In the genomic region with DNA sequence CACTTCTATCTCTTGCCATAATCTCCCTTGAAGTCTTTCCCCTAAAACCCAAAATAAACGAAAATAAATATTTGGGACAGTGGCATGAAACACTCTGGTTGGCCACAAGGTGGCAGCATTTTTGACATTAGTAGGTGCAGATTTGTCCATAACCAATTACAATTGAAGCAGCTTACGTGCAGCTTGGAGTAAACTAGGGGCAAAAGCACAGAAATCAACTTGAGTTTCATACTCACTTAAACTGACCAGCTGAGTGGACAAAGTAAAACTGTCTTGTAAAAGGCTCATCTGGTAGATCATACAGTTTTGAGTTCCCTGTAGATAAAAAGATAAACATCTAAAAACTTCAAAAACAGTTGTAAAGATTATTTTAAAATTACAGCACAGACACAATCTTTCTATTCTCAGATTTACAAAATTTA, we compare ENCODE assay signal across 2 cellular contexts.
A peak's percentile ranks its signal among the peaks of the same experiment; 100 is the strongest.
TF ChIP-seq lines count a peak whose summit lies in the region.

No MANE protein-coding gene starts in this region.

TF ChIP-seq in SK-N-SH treated with all-trans-retinoic acid at 6 μM for 48 hours, 23 proteins besides CTCF, POLR2A, EP300 and RAD21 (continued from another document):
- TF ChIP-seq, protein P1, sequence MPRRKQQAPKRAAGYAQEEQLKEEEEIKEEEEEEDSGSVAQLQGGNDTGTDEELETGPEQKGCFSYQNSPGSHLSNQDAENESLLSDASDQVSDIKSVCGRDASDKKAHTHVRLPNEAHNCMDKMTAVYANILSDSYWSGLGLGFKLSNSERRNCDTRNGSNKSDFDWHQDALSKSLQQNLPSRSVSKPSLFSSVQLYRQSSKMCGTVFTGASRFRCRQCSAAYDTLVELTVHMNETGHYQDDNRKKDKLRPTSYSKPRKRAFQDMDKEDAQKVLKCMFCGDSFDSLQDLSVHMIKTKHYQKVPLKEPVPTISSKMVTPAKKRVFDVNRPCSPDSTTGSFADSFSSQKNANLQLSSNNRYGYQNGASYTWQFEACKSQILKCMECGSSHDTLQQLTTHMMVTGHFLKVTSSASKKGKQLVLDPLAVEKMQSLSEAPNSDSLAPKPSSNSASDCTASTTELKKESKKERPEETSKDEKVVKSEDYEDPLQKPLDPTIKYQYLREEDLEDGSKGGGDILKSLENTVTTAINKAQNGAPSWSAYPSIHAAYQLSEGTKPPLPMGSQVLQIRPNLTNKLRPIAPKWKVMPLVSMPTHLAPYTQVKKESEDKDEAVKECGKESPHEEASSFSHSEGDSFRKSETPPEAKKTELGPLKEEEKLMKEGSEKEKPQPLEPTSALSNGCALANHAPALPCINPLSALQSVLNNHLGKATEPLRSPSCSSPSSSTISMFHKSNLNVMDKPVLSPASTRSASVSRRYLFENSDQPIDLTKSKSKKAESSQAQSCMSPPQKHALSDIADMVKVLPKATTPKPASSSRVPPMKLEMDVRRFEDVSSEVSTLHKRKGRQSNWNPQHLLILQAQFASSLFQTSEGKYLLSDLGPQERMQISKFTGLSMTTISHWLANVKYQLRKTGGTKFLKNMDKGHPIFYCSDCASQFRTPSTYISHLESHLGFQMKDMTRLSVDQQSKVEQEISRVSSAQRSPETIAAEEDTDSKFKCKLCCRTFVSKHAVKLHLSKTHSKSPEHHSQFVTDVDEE (CRISPR knock-in tag; IDR thresholded peaks at IDR 0.05) = no peak
- TF ChIP-seq TCF4 (CRISPR knock-in tag; IDR thresholded peaks at IDR 0.05; ENCODE audit: borderline replicate concordance) (no peak), ISL1 (CRISPR knock-in tag; IDR thresholded peaks at IDR 0.05) (no peak), CSRNP3 (CRISPR knock-in tag; IDR thresholded peaks at IDR 0.05) (no peak)

TF ChIP-seq in K562, 482 proteins besides CTCF, POLR2A, EP300 and RAD21 (continued from another document and continues in another):
- TF ChIP-seq, protein P2, sequence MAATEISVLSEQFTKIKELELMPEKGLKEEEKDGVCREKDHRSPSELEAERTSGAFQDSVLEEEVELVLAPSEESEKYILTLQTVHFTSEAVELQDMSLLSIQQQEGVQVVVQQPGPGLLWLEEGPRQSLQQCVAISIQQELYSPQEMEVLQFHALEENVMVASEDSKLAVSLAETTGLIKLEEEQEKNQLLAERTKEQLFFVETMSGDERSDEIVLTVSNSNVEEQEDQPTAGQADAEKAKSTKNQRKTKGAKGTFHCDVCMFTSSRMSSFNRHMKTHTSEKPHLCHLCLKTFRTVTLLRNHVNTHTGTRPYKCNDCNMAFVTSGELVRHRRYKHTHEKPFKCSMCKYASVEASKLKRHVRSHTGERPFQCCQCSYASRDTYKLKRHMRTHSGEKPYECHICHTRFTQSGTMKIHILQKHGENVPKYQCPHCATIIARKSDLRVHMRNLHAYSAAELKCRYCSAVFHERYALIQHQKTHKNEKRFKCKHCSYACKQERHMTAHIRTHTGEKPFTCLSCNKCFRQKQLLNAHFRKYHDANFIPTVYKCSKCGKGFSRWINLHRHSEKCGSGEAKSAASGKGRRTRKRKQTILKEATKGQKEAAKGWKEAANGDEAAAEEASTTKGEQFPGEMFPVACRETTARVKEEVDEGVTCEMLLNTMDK (IDR thresholded peaks at IDR 0.05; ENCODE audit: borderline replicate concordance, insufficient read depth, low read depth, low read length, poor library complexity, severe bottlenecking) = peak; percentile 20
- TF ChIP-seq HNRNPUL1 (IDR thresholded peaks at IDR 0.05; ENCODE audit: low read length) (no peak), RBM39 (optimal IDR thresholded peaks at IDR 0.05; ENCODE audit: low read depth, low read length) (no peak), ZNF134 (CRISPR knock-in tag; conservative IDR thresholded peaks at IDR 0.05) (no peak), L3MBTL2 (IDR thresholded peaks at IDR 0.05) (0 out of 2 replicates have a peak, but pooled peaks have one; percentile 29), CBX1 (IDR thresholded peaks at IDR 0.05; ENCODE audit: low read depth) (no peak), HMGN3 (IDR thresholded peaks at IDR 0.05; ENCODE audit: borderline replicate concordance, extremely low read depth, insufficient read length, low read depth, low read length) (no peak), SOX6 (IDR thresholded peaks at IDR 0.05) (0 out of 2 replicates have a peak, but pooled peaks have one; percentile 23), ZNF146 (CRISPR knock-in tag; IDR thresholded peaks at IDR 0.05; ENCODE audit: unreplicated experiment) (no peak), STAG1 (CRISPR knock-in tag; IDR thresholded peaks at IDR 0.05; ENCODE audit: borderline replicate concordance) (no peak), SMAD1 (IDR thresholded peaks at IDR 0.05; ENCODE audit: low read depth, low read length, partially characterized antibody) (no peak), TSC22D4 (tag; IDR thresholded peaks at IDR 0.05) (no peak), RBBP5 (IDR thresholded peaks at IDR 0.05; ENCODE audit: borderline replicate concordance, insufficient read depth, low read length, poor library complexity, severe bottlenecking) (no peak), FOXP1 (CRISPR knock-in tag; IDR thresholded peaks at IDR 0.05) (no peak), CBX2 (IDR thresholded peaks at IDR 0.05; ENCODE audit: insufficient read depth, low read length, poor library complexity, severe bottlenecking) (no peak), MAFK (IDR thresholded peaks at IDR 0.05; ENCODE audit: low read length) (no peak), RNF2 (IDR thresholded peaks at IDR 0.05) (no peak), MCM7 (IDR thresholded peaks at IDR 0.05) (no peak), GATAD2A (IDR thresholded peaks at IDR 0.05) (no peak), E2F1 (CRISPR knock-in tag; IDR thresholded peaks at IDR 0.05) (no peak), ZNF766 (CRISPR knock-in tag; conservative IDR thresholded peaks at IDR 0.05) (no peak), ZKSCAN1 (IDR thresholded peaks at IDR 0.05; ENCODE audit: low read depth, low read length) (peak; percentile 67), DMBX1 (CRISPR knock-in tag; IDR thresholded peaks at IDR 0.05; ENCODE audit: borderline replicate concordance) (no peak), FOXK1 (CRISPR knock-in tag; IDR thresholded peaks at IDR 0.05; ENCODE audit: borderline replicate concordance) (no peak), ZNF12 (CRISPR knock-in tag; IDR thresholded peaks at IDR 0.05) (no peak), ZZZ3 (IDR thresholded peaks at IDR 0.05) (0 out of 2 replicates have a peak, but pooled peaks have one; percentile 34), FOXM1 (IDR thresholded peaks at IDR 0.05; ENCODE audit: low read depth) (no peak), FOXM1 (CRISPR knock-in tag; IDR thresholded peaks at IDR 0.05; ENCODE audit: low read depth) (no peak), MEF2A (IDR thresholded peaks at IDR 0.05; ENCODE audit: control insufficient read depth, low read depth, low read length) (no peak), FOXK2 (conservative IDR thresholded peaks at IDR 0.05 in 1 of 2, IDR thresholded peaks at IDR 0.05 in 1 of 2; ENCODE audit: low read depth in 2 of 2) (0 out of 4 replicates have a peak, but pooled peaks of 1 of the 2 experiments have one; percentile 26), ZBTB7A (IDR thresholded peaks at IDR 0.05; ENCODE audit: borderline replicate concordance, control insufficient read depth, low read depth, low read length) (no peak), ZBTB49 (CRISPR knock-in tag; IDR thresholded peaks at IDR 0.05; ENCODE audit: borderline replicate concordance) (no peak), SRSF7 (optimal IDR thresholded peaks at IDR 0.05; ENCODE audit: low read depth, low read length) (no peak), NR2C1 (IDR thresholded peaks at IDR 0.05) (no peak), NR2C1 (tag; IDR thresholded peaks at IDR 0.05) (no peak), ZNF282 (CRISPR knock-in tag; IDR thresholded peaks at IDR 0.05) (no peak)
- TF ChIP-seq, protein P3, sequence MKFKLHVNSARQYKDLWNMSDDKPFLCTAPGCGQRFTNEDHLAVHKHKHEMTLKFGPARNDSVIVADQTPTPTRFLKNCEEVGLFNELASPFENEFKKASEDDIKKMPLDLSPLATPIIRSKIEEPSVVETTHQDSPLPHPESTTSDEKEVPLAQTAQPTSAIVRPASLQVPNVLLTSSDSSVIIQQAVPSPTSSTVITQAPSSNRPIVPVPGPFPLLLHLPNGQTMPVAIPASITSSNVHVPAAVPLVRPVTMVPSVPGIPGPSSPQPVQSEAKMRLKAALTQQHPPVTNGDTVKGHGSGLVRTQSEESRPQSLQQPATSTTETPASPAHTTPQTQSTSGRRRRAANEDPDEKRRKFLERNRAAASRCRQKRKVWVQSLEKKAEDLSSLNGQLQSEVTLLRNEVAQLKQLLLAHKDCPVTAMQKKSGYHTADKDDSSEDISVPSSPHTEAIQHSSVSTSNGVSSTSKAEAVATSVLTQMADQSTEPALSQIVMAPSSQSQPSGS (CRISPR knock-in tag; IDR thresholded peaks at IDR 0.05) = no peak
- TF ChIP-seq, protein P4, sequence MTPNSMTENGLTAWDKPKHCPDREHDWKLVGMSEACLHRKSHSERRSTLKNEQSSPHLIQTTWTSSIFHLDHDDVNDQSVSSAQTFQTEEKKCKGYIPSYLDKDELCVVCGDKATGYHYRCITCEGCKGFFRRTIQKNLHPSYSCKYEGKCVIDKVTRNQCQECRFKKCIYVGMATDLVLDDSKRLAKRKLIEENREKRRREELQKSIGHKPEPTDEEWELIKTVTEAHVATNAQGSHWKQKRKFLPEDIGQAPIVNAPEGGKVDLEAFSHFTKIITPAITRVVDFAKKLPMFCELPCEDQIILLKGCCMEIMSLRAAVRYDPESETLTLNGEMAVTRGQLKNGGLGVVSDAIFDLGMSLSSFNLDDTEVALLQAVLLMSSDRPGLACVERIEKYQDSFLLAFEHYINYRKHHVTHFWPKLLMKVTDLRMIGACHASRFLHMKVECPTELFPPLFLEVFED (CRISPR knock-in tag; conservative IDR thresholded peaks at IDR 0.05) = no peak
- TF ChIP-seq, protein P5, sequence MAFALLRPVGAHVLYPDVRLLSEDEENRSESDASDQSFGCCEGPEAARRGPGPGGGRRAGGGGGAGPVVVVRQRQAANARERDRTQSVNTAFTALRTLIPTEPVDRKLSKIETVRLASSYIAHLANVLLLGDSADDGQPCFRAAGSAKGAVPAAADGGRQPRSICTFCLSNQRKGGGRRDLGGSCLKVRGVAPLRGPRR (CRISPR knock-in tag; IDR thresholded peaks at IDR 0.05) = no peak
- TF ChIP-seq, protein P6, sequence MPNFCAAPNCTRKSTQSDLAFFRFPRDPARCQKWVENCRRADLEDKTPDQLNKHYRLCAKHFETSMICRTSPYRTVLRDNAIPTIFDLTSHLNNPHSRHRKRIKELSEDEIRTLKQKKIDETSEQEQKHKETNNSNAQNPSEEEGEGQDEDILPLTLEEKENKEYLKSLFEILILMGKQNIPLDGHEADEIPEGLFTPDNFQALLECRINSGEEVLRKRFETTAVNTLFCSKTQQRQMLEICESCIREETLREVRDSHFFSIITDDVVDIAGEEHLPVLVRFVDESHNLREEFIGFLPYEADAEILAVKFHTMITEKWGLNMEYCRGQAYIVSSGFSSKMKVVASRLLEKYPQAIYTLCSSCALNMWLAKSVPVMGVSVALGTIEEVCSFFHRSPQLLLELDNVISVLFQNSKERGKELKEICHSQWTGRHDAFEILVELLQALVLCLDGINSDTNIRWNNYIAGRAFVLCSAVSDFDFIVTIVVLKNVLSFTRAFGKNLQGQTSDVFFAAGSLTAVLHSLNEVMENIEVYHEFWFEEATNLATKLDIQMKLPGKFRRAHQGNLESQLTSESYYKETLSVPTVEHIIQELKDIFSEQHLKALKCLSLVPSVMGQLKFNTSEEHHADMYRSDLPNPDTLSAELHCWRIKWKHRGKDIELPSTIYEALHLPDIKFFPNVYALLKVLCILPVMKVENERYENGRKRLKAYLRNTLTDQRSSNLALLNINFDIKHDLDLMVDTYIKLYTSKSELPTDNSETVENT (CRISPR knock-in tag; IDR thresholded peaks at IDR 0.05) = no peak
- TF ChIP-seq, protein P7, sequence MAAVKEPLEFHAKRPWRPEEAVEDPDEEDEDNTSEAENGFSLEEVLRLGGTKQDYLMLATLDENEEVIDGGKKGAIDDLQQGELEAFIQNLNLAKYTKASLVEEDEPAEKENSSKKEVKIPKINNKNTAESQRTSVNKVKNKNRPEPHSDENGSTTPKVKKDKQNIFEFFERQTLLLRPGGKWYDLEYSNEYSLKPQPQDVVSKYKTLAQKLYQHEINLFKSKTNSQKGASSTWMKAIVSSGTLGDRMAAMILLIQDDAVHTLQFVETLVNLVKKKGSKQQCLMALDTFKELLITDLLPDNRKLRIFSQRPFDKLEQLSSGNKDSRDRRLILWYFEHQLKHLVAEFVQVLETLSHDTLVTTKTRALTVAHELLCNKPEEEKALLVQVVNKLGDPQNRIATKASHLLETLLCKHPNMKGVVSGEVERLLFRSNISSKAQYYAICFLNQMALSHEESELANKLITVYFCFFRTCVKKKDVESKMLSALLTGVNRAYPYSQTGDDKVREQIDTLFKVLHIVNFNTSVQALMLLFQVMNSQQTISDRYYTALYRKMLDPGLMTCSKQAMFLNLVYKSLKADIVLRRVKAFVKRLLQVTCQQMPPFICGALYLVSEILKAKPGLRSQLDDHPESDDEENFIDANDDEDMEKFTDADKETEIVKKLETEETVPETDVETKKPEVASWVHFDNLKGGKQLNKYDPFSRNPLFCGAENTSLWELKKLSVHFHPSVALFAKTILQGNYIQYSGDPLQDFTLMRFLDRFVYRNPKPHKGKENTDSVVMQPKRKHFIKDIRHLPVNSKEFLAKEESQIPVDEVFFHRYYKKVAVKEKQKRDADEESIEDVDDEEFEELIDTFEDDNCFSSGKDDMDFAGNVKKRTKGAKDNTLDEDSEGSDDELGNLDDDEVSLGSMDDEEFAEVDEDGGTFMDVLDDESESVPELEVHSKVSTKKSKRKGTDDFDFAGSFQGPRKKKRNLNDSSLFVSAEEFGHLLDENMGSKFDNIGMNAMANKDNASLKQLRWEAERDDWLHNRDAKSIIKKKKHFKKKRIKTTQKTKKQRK (IDR thresholded peaks at IDR 0.05; ENCODE audit: borderline replicate concordance, low read depth, low read length) = no peak
